16 cellular contexts compared by ENCODE assay signal in the genomic region with DNA sequence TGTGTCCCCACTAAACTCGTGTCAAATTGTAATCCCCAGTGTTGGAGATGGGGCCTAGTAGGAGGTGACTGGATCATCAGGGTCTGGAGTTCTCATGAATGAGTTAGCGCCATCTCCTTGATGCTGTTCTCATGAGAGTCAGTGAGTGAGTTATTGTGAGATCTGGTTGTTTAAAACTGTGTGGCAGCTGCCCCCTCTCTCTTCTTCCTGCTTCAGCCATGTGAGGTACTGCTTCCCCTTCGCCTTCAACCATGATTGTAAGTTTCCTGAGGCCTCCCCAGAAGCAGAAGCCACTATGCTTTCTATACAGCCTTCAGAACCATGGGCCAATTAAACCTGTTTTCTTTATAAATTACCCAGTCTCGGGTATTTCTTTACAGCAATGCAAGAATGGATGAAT. TPM values are rescaled to one million over a fixed set of nuclear protein-coding genes. Genes with fewer than 3 reads are reported as not detected.
A peak's percentile ranks its signal among the peaks of the same experiment; 100 is the strongest.
DNase-seq lines count a peak whose midpoint lies in the region; ATAC-seq and TF ChIP-seq lines count a peak whose summit lies in the region.
"Had no signal": no experiment of that assay in that cellular context is flagged by ENCODE, and none has a peak within 500 bp of the region (broad histone marks: within the 10 kb centered on the region; RNA-seq: fewer than 3 reads in every experiment).

No MANE protein-coding gene starts in this region.

- no peaks in the 10 kb centered on the region for H4K20me1 ChIP-seq in Karpas-422 (ENCODE audit: insufficient read depth, low read depth, low read length)

- H3K4me3 Mint-ChIP-seq in Caco-2 (ENCODE audit: unreplicated experiment): no peak overlapping the region
- H3K4me3 Mint-ChIP-seq: activated naive CD8-positive, alpha-beta T cell had no signal

- CTCF ChIA-PET in Caco-2 (lab: Charles Lee): no interaction called here

- DNase-seq in Caco-2 (no peak), Karpas-422 (peak; percentile 47), NCI-H2081 (lab: John Stamatoyannopoulos, UW) (no peak), NCI-H510A treated with DMSO at 0.1 percent for 48 hours (lab: John Stamatoyannopoulos, UW) (no peak), BE2C (no peak), KG1 (lab: John Stamatoyannopoulos, UW) (no peak)
- DNase-seq: caudate nucleus, heart right ventricle, lower lobe of right lung, NCI-H1105 treated with DMSO at 0.1 percent for 48 hours, NCI-H774 had no signal

- H3K27me3 ChIP-seq in Caco-2 (replicated peaks; ENCODE audit: control insufficient read depth, insufficient read depth, low read length) (no peaks in the 10 kb centered on the region), Karpas-422 (ENCODE audit: low read length) (no peaks in the 10 kb centered on the region), BE2C (no peaks in the 10 kb centered on the region)
- H3K27me3 ChIP-seq: heart right ventricle, neutrophil, SJSA1 had no signal

- no peak overlapping the region for H3K9ac ChIP-seq in Karpas-422 (ENCODE audit: low read length)

- peak overlapping the region; percentile 59 for H3K27ac Mint-ChIP-seq in Caco-2 (ENCODE audit: unreplicated experiment)
- H3K27ac Mint-ChIP-seq: activated naive CD8-positive, alpha-beta T cell had no signal

- peaks cover 27% of the 10 kb centered on the region for H3K4me1 Mint-ChIP-seq in Caco-2 (ENCODE audit: low read depth, unreplicated experiment)

- H3K9me3 ChIP-seq in Caco-2 (no peaks in the 10 kb centered on the region; the same call in 1 of the 2 replicates), Karpas-422 (ENCODE audit: low read length) (no peaks in the 10 kb centered on the region), BE2C (no peaks in the 10 kb centered on the region)
- H3K9me3 ChIP-seq: neutrophil, SJSA1 had no signal

- H2AFZ ChIP-seq in Karpas-422 (ENCODE audit: low read length): peak overlapping the region; percentile 57; the same call in 1 of the 2 replicates

- no peaks in the 10 kb centered on the region for H3K9me2 ChIP-seq in Karpas-422 (replicated peaks; ENCODE audit: insufficient read depth, low read length)

- peak overlapping the region; percentile 43 for H3K4me2 ChIP-seq in Karpas-422 (ENCODE audit: low read depth, low read length, poor library complexity, severe bottlenecking)

- H3K36me3 ChIP-seq in Caco-2 (ENCODE audit: control insufficient read depth, insufficient read depth, low read length): no peaks in the 10 kb centered on the region
- H3K36me3 ChIP-seq in Karpas-422 (ENCODE audit: insufficient read depth, low read length): no peaks in the 10 kb centered on the region
- no peaks in the 10 kb centered on the region for H3K36me3 ChIP-seq in BE2C
- H3K36me3 ChIP-seq: heart right ventricle, lower lobe of right lung, neutrophil, SJSA1 had no signal

- H3K4me3 ChIP-seq in Caco-2 (ENCODE audit: low read depth, low read length): no peak overlapping the region
- H3K4me3 ChIP-seq in Karpas-422 (ENCODE audit: low read length): peak overlapping the region; percentile 11; the same call in 1 of the 2 replicates
- H3K4me3 ChIP-seq in BE2C (ENCODE audit: low read depth, low read length): no peak overlapping the region
- H3K4me3 ChIP-seq: heart right ventricle, lower lobe of right lung, SJSA1 had no signal

- TF ChIP-seq CTCF in Caco-2 (IDR thresholded peaks at IDR 0.05; ENCODE audit: insufficient read depth in 1 of 2, low read depth in 1 of 2, low read length in 1 of 2, severe bottlenecking in 1 of 2, unreplicated experiment in 1 of 2): no peak
- no peak for TF ChIP-seq CTCF in BE2C (IDR thresholded peaks at IDR 0.05; ENCODE audit: low read depth, low read length)

- no peaks in the 10 kb centered on the region for H3K9me3 Mint-ChIP-seq in Caco-2 (ENCODE audit: unreplicated experiment)

- ATAC-seq in GM19351 (IDR thresholded peaks at IDR 0.05; ENCODE audit: unreplicated experiment) (peak; percentile 70), HG02798 (IDR thresholded peaks at IDR 0.05; ENCODE audit: poor library complexity, unreplicated experiment) (peak; percentile 73)
- ATAC-seq: heart right ventricle, lower lobe of right lung had no signal

- H3K79me2 ChIP-seq in Karpas-422 (ENCODE audit: low read length): no peaks in the 10 kb centered on the region

- intact Hi-C loops in Caco-2 (cut with micrococcal nuclease; ENCODE audit: unreplicated experiment): no loop called here

- no peaks in the 10 kb centered on the region for H3K27me3 Mint-ChIP-seq in Caco-2 (ENCODE audit: insufficient read depth, unreplicated experiment)
- H3K27me3 Mint-ChIP-seq: activated naive CD8-positive, alpha-beta T cell had no signal

- H3K27ac ChIP-seq in Karpas-422 (ENCODE audit: low read length): peak overlapping the region; percentile 46; the same call in 1 of the 2 replicates
- H3K27ac ChIP-seq: heart right ventricle, lower lobe of right lung, neutrophil, SJSA1 had no signal

- peaks cover 70% of the 10 kb centered on the region for H3K36me3 Mint-ChIP-seq in Caco-2 (ENCODE audit: insufficient read depth, unreplicated experiment)

- peaks cover 6% of the 10 kb centered on the region; the same call in 1 of the 2 replicates for H3K4me1 ChIP-seq in Caco-2
- H3K4me1 ChIP-seq in Karpas-422 (ENCODE audit: low read length): peaks cover 14% of the 10 kb centered on the region
- H3K4me1 ChIP-seq in BE2C: no peaks in the 10 kb centered on the region
- H3K4me1 ChIP-seq: heart right ventricle, lower lobe of right lung, SJSA1 had no signal

- POLR2A ChIA-PET in Caco-2 (lab: Charles Lee): no interaction called here

- no TSS peak for BruUV-seq in Caco-2 (replicated peaks; lab: Mats Ljungman, UMichigan)

RNA-seq across cellular contexts. Expression of gene AP1S3, which starts 50.4 kb away (rescaled TPM):
- 180 TPM in 2 replicates for total RNA-seq in Caco-2 (2022)
- 2.3 TPM in 1 of 2 replicates, not detected in the other for total RNA-seq in Karpas-422 (2014; rRNA removed; shearing (Covaris generic); ENCODE audit: low replicate concordance)
- polyA plus RNA-seq in BE2C (2012; ENCODE audit: insufficient read depth, insufficient read length, low read depth): 0.68 TPM

Comparison
In these comparisons a context has a peak if more than half of its experiments do, and no peak if none do; other contexts are left out.
1. RNA of gene AP1S3, which starts 50.4 kb away (total RNA-seq): 180 TPM in Caco-2; 2.3 TPM in Karpas-422; every median in the first group is over 10 times any median in the second.